ENCODE assay signal across 3 cellular contexts in the genomic region with DNA sequence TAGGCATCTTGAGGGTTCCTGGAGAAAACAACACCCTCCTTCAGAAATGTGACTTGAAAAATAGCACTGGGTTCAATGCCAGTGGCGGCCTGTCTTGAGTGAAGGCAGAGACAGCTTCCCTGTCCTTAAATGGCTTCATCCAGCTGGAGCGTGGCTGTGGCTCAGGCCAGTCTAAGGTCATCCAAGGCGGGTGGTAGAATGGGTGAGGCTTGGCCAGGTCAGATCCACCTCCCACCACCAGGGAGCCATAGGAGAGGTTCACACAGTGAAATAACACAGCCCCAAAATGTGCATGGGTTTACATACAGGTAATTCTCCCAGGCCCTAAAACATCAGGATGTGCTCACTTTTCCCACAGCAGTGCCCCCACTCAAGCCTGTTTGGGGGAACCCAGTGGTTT.
TF ChIP-seq lines count a peak whose summit lies in the region.

No MANE protein-coding gene starts in this region.

TF ChIP-seq in HCT116, 20 proteins besides CTCF, POLR2A, EP300 and RAD21:
- TF ChIP-seq JUND (IDR thresholded peaks at IDR 0.05) (no peak), EZH2 (IDR thresholded peaks at IDR 0.05) (no peak), ZFX (IDR thresholded peaks at IDR 0.05) (no peak), ELF1 (IDR thresholded peaks at IDR 0.05; ENCODE audit: borderline replicate concordance, low read depth) (no peak), SRF (IDR thresholded peaks at IDR 0.05; ENCODE audit: low read depth) (no peak), EGR1 (IDR thresholded peaks at IDR 0.05; ENCODE audit: low read depth) (no peak)
- TF ChIP-seq, protein P1, sequence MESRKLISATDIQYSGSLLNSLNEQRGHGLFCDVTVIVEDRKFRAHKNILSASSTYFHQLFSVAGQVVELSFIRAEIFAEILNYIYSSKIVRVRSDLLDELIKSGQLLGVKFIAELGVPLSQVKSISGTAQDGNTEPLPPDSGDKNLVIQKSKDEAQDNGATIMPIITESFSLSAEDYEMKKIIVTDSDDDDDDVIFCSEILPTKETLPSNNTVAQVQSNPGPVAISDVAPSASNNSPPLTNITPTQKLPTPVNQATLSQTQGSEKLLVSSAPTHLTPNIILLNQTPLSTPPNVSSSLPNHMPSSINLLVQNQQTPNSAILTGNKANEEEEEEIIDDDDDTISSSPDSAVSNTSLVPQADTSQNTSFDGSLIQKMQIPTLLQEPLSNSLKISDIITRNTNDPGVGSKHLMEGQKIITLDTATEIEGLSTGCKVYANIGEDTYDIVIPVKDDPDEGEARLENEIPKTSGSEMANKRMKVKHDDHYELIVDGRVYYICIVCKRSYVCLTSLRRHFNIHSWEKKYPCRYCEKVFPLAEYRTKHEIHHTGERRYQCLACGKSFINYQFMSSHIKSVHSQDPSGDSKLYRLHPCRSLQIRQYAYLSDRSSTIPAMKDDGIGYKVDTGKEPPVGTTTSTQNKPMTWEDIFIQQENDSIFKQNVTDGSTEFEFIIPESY (IDR thresholded peaks at IDR 0.05; ENCODE audit: extremely low read depth, insufficient replicate concordance, low read length) = no peak

TF ChIP-seq in K562, 482 proteins besides CTCF, POLR2A, EP300 and RAD21:
- no peak for TF ChIP-seq ZNF282 (CRISPR knock-in tag; IDR thresholded peaks at IDR 0.05)
- TF ChIP-seq GABPB1 (CRISPR knock-in tag; IDR thresholded peaks at IDR 0.05) = no peak

TF ChIP-seq in SK-N-SH, 30 proteins besides CTCF, POLR2A, EP300 and RAD21:
- TF ChIP-seq TEAD4 (IDR thresholded peaks at IDR 0.05; ENCODE audit: borderline replicate concordance, insufficient read depth) (no peak), RCOR1 (IDR thresholded peaks at IDR 0.05; ENCODE audit: low read length) (no peak), YY1 (IDR thresholded peaks at IDR 0.05; ENCODE audit: low read depth) (no peak), CHD2 (IDR thresholded peaks at IDR 0.05; ENCODE audit: low read length, partially characterized antibody) (no peak), MEF2A (IDR thresholded peaks at IDR 0.05; ENCODE audit: borderline replicate concordance, low read depth) (no peak)
- TF ChIP-seq, protein P2, sequence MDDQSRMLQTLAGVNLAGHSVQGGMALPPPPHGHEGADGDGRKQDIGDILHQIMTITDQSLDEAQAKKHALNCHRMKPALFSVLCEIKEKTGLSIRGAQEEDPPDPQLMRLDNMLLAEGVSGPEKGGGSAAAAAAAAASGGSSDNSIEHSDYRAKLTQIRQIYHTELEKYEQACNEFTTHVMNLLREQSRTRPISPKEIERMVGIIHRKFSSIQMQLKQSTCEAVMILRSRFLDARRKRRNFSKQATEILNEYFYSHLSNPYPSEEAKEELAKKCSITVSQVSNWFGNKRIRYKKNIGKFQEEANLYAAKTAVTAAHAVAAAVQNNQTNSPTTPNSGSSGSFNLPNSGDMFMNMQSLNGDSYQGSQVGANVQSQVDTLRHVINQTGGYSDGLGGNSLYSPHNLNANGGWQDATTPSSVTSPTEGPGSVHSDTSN (IDR thresholded peaks at IDR 0.05) = no peak
- TF ChIP-seq, protein P3, sequence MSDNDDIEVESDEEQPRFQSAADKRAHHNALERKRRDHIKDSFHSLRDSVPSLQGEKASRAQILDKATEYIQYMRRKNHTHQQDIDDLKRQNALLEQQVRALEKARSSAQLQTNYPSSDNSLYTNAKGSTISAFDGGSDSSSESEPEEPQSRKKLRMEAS (IDR thresholded peaks at IDR 0.05; ENCODE audit: low read depth) = no peak
